26 cellular contexts compared by ENCODE assay signal in the genomic region with DNA sequence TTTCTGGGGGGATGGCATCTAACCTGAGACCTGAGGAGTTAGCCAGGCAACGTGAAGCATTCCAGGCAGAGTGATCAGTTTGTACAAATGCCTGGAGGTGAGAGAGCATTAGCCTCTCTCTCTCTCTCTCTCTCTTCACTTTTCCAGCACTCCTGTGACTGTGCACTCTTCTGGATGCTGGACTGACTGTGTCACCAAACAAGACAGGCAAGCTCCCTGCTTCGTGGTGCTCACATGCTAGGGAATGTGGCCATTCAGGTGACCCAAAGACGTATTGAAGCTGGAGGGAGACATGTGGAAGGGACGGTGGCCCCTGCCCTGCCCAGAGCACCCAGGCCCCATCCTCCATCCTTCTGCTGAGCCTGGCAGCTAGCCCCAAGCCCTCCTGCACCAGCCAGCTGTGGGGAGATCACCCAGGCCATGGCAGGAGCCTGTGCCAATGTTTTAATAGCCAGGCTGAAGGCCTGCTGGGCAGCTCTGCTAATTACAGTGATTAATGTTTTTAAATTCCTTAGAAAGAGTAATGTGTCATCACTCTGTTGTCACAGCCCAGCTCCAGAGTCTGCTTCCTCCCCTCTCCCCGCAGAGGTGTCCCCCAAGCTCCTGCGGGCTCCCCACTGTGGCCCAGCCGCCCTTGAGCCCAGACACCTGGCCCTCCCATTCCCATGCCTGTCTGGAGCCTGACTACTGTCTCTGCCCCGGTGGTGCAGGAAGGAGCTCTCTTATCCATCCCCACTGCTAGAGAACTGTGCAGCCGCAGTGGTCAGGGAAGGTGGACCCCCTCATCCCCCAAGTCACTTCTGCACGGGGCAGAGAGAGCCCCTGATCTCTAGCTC. TPM values are rescaled to one million over a fixed set of nuclear protein-coding genes. Genes with fewer than 3 reads are reported as not detected.
A peak's percentile ranks its signal among the peaks of the same experiment; 100 is the strongest.
DNase-seq lines count a peak whose midpoint lies in the region; ATAC-seq and TF ChIP-seq lines count a peak whose summit lies in the region.
"Had no signal": no experiment of that assay in that cellular context is flagged by ENCODE, and none has a peak within 500 bp of the region (broad histone marks: within the 10 kb centered on the region; RNA-seq: fewer than 3 reads in every experiment).

No MANE protein-coding gene starts in this region.

- no peaks in the 10 kb centered on the region for H3K9me3 ChIP-seq in thyroid gland
- H3K9me3 ChIP-seq: A549, upper lobe of left lung had no signal

- H3K4me1 ChIP-seq in thyroid gland: peaks cover 3 to 12% of the 10 kb centered on the region in 2 donors
- H3K4me1 ChIP-seq: A549, upper lobe of left lung had no signal

- H3K4me1 Mint-ChIP-seq in activated naive CD4-positive, alpha-beta T cell treated with anti-CD3 and anti-CD28 coated beads, Interleukin-2, amount 10 ng/mL, durations not matched to agents 7 days and 5 days: peaks cover 10% of the 10 kb centered on the region

- DNase-seq in activated naive CD4-positive, alpha-beta T cell treated with anti-CD3 and anti-CD28 coated beads, Interleukin-2, amount 10 ng/mL, durations not matched to agents 7 days and 5 days: no peak
- DNase-seq in activated naive CD4-positive, alpha-beta T cell treated with Interleukin-2 at 50 U/mL for 16 hours: no peak
- DNase-seq in NCI-H69 (lab: John Stamatoyannopoulos, UW): peak; percentile 94
- DNase-seq in epithelial cell of esophagus (ENCODE audit: low read depth): peak; percentile 80
- peak; percentile 16 to 70 for DNase-seq in thyroid gland
- DNase-seq: activated gamma-delta T cell; brain microvascular endothelial cell; CD8-positive, alpha-beta T cell; DMS79; effector memory CD4-positive, alpha-beta T cell; GF-D8; GOT3; KG1; kidney glomerular epithelial cell; NCI-H187; occipital lobe; OCI-M1; SIG-M5; stimulated activated CD4-positive, alpha-beta T cell treated with anti-CD3 and anti-CD28 coated beads, Interleukin-1b, Interleukin-23, amount 100 ng/mL, for 48 hours; T-cell; upper lobe of left lung had no signal

- no peak for ATAC-seq in HG02623 (IDR thresholded peaks at IDR 0.05; ENCODE audit: unreplicated experiment)
- ATAC-seq in GM21367 (IDR thresholded peaks at IDR 0.05; ENCODE audit: unreplicated experiment): no peak
- no peak for ATAC-seq in GM21717 (IDR thresholded peaks at IDR 0.05; ENCODE audit: unreplicated experiment)
- ATAC-seq: CD8-positive, alpha-beta T cell; T-cell had no signal

- no peaks in the 10 kb centered on the region for H3K36me3 Mint-ChIP-seq in activated naive CD4-positive, alpha-beta T cell treated with anti-CD3 and anti-CD28 coated beads, Interleukin-2, amount 10 ng/mL, durations not matched to agents 7 days and 5 days
- H3K36me3 Mint-ChIP-seq: CD8-positive, alpha-beta T cell; memory B cell; T-cell had no signal

- WGBS in thyroid gland, 2 donors: 47 to 48% methylated on average over 10 of the region's 10 CpGs

- H3K4me3 Mint-ChIP-seq in activated naive CD4-positive, alpha-beta T cell treated with anti-CD3 and anti-CD28 coated beads, Interleukin-2, amount 10 ng/mL, durations not matched to agents 7 days and 5 days: no peak overlapping the region
- H3K4me3 Mint-ChIP-seq: CD8-positive, alpha-beta T cell; memory B cell; T-cell had no signal

- H3K36me3 ChIP-seq in thyroid gland: no peaks in the 10 kb centered on the region
- H3K36me3 ChIP-seq: brain microvascular endothelial cell, upper lobe of left lung had no signal

- H3K27me3 ChIP-seq in thyroid gland: no peaks in the 10 kb centered on the region
- H3K27me3 ChIP-seq: upper lobe of left lung had no signal

- no peak for TF ChIP-seq CTCF in epithelial cell of esophagus (IDR thresholded peaks at IDR 0.05; ENCODE audit: insufficient read depth, low read depth, low read length, missing control alignments)
- no peak for TF ChIP-seq CTCF in thyroid gland (IDR thresholded peaks at IDR 0.05)

- H3K27ac Mint-ChIP-seq in activated naive CD4-positive, alpha-beta T cell treated with anti-CD3 and anti-CD28 coated beads, Interleukin-2, amount 10 ng/mL, durations not matched to agents 7 days and 5 days: peak overlapping the region; percentile 33
- H3K27ac Mint-ChIP-seq: CD8-positive, alpha-beta T cell; memory B cell; T-cell had no signal

- no peaks in the 10 kb centered on the region for H3K9me3 Mint-ChIP-seq in activated naive CD4-positive, alpha-beta T cell treated with anti-CD3 and anti-CD28 coated beads, Interleukin-2, amount 10 ng/mL, durations not matched to agents 7 days and 5 days
- H3K9me3 Mint-ChIP-seq: CD8-positive, alpha-beta T cell; memory B cell; T-cell had no signal

- H3K4me3 ChIP-seq in epithelial cell of esophagus (ENCODE audit: low read length) (no peak overlapping the region), thyroid gland (replicated peaks in 1 of 3) (no peak overlapping the region)
- H3K4me3 ChIP-seq: A549, upper lobe of left lung had no signal

- CTCF ChIA-PET in activated naive CD4-positive, alpha-beta T cell treated with anti-CD3 and anti-CD28 coated beads, Interleukin-2, amount 10 ng/mL, durations not matched to agents 7 days and 5 days (lab: Charles Lee): interaction anchor here (1.1 to 1.6 kb wide), 4 partner anchors 11 to 322 kb away, joined by 3 to 4 read pairs (median 3); no protein-coding TSS in a partner anchor

- no peak overlapping the region for H3K27ac ChIP-seq in thyroid gland
- H3K27ac ChIP-seq: A549, brain microvascular endothelial cell, upper lobe of left lung had no signal

- H3K27me3 Mint-ChIP-seq in activated naive CD4-positive, alpha-beta T cell treated with anti-CD3 and anti-CD28 coated beads, Interleukin-2, amount 10 ng/mL, durations not matched to agents 7 days and 5 days: peaks cover 29% of the 10 kb centered on the region

- intact Hi-C loops in thyroid gland (cut with DNase I): no loop called here

- TF ChIP-seq POLR2A in thyroid gland (IDR thresholded peaks at IDR 0.05): no peak

RNA-seq across cellular contexts. Expression of a gene that starts 48.9 kb away (rescaled TPM):
- total RNA-seq in thyroid gland: 10 to 100 TPM; 14.4 to 15.4 (median 15.1) TPM

RNA-seq across cellular contexts. Expression of a gene that starts 59.5 kb away (rescaled TPM):
- 10 to 100 TPM; 37.8 to 46.4 (median 43.9) TPM for total RNA-seq in thyroid gland

Comparison
In these comparisons a context has a peak if more than half of its experiments do, and no peak if none do; other contexts are left out.
1. DNase-seq: peak in NCI-H69 (single experiment), epithelial cell of esophagus (single experiment) and thyroid gland (2 of 2); none in activated naive CD4-positive, alpha-beta T cell treated with anti-CD3 and anti-CD28 coated beads, Interleukin-2, amount 10 ng/mL, durations not matched to agents 7 days and 5 days (single experiment) and activated naive CD4-positive, alpha-beta T cell treated with Interleukin-2 at 50 U/mL for 16 hours (single experiment).